ENCODE assay signal across 8 cellular contexts in genomic region chr22:40345801-40346177, GRCh38. TPM values are rescaled to one million over a fixed set of nuclear protein-coding genes. Genes with fewer than 3 reads are reported as not detected.
DNase-seq lines count a peak whose midpoint lies in the region; ATAC-seq and TF ChIP-seq lines count a peak whose summit lies in the region.

No MANE protein-coding gene starts in this region.

- intact Hi-C loops in heart right ventricle (cut with DNase I), result loop anchor here in 8 of 10 donors (1.0 to 10.0 kb wide), 7 partner anchors 301 to 813 kb away; partner anchors contain the start of gene RPS19BP1 (in 3 of the 8)

- DNase-seq in NCI-H1417 (lab: John Stamatoyannopoulos, UW) (peak; percentile 41 to 76 (median 57)), NCI-H1417 treated with DMSO at 0.1 percent for 48 hours (lab: John Stamatoyannopoulos, UW) (no peak), RPMI8226 (peak; percentile 64), heart right ventricle (peak; percentile 14 to 29), skeletal muscle cell (ENCODE audit: low read depth) (no peak)
- DNase-seq in activated naive CD4-positive, alpha-beta T cell treated with anti-CD3 and anti-CD28 coated beads, Interleukin-2, amount 10 ng/mL, durations not matched to agents 7 days and 5 days, result peak; percentile 76

- peaks cover 59% of the 10 kb centered on the region for H3K4me1 Mint-ChIP-seq in activated naive CD4-positive, alpha-beta T cell treated with anti-CD3 and anti-CD28 coated beads, Interleukin-2, amount 10 ng/mL, durations not matched to agents 7 days and 5 days

- peak overlapping the region; percentile 98 for H3K4me3 Mint-ChIP-seq in activated naive CD4-positive, alpha-beta T cell treated with anti-CD3 and anti-CD28 coated beads, Interleukin-2, amount 10 ng/mL, durations not matched to agents 7 days and 5 days

- no peak for TF ChIP-seq CTCF in heart right ventricle (IDR thresholded peaks at IDR 0.05)

- no peaks in the 10 kb centered on the region for H3K9me3 Mint-ChIP-seq in activated naive CD4-positive, alpha-beta T cell treated with anti-CD3 and anti-CD28 coated beads, Interleukin-2, amount 10 ng/mL, durations not matched to agents 7 days and 5 days

- H3K27me3 ChIP-seq in heart right ventricle, result no peaks in the 10 kb centered on the region

- H3K27me3 Mint-ChIP-seq in activated naive CD4-positive, alpha-beta T cell treated with anti-CD3 and anti-CD28 coated beads, Interleukin-2, amount 10 ng/mL, durations not matched to agents 7 days and 5 days, result no peaks in the 10 kb centered on the region

- peak overlapping the region; percentile 56 to 89 (median 68) for H3K4me3 ChIP-seq in heart right ventricle
- peak overlapping the region; percentile 63 for H3K4me3 ChIP-seq in skeletal muscle cell (ENCODE audit: low read depth, low read length)

- CTCF ChIA-PET in activated naive CD4-positive, alpha-beta T cell treated with anti-CD3 and anti-CD28 coated beads, Interleukin-2, amount 10 ng/mL, durations not matched to agents 7 days and 5 days (lab: Charles Lee), result interaction anchor here (1.2 to 1.9 kb wide), 4 partner anchors 11 to 309 kb away, joined by 3 to 5 read pairs (median 4); no protein-coding TSS in a partner anchor

- H3K36me3 ChIP-seq in heart right ventricle, result peaks cover 0 to 27% (median 16%) of the 10 kb centered on the region in 9 donors

- H3K36me3 Mint-ChIP-seq in activated naive CD4-positive, alpha-beta T cell treated with anti-CD3 and anti-CD28 coated beads, Interleukin-2, amount 10 ng/mL, durations not matched to agents 7 days and 5 days, result peaks cover 29% of the 10 kb centered on the region

- ATAC-seq in HG03060 (IDR thresholded peaks at IDR 0.05; ENCODE audit: low read depth, unreplicated experiment) (peak; percentile 14), heart right ventricle (peak; percentile 11 to 37 (median 26)), GM21360 (IDR thresholded peaks at IDR 0.05; ENCODE audit: unreplicated experiment) (no peak)

- no peaks in the 10 kb centered on the region for H3K9me3 ChIP-seq in heart right ventricle

- peaks cover 0 to 31% (median 21%) of the 10 kb centered on the region in 9 donors for H3K4me1 ChIP-seq in heart right ventricle

- 1 to 2% methylated on average over 20 of the region's 20 CpGs for WGBS in heart right ventricle, 2 donors

- peak overlapping the region; percentile 51 to 94 (median 87) for H3K27ac ChIP-seq in heart right ventricle

- peak overlapping the region; percentile 100 for H3K27ac Mint-ChIP-seq in activated naive CD4-positive, alpha-beta T cell treated with anti-CD3 and anti-CD28 coated beads, Interleukin-2, amount 10 ng/mL, durations not matched to agents 7 days and 5 days

RNA-seq across cellular contexts. Expression of gene ADSL, which starts 0.5 kb away (rescaled TPM):
- total RNA-seq in heart right ventricle, result 10 to 100 TPM; 45.9 to 65.5 (median 53.9) TPM
- 100 to 1,000 TPM in 1 of 2 donors, 10 to 100 TPM in 1; 29.3 to 101 TPM for polyA plus RNA-seq in heart right ventricle

RNA-seq across cellular contexts. Expression of gene SGSM3, which starts 24.6 kb away (rescaled TPM):
- total RNA-seq in heart right ventricle, result 10 to 100 TPM; 26.4 to 43.6 (median 31.6) TPM
- 10 to 100 TPM; 41.1 to 69.5 TPM for polyA plus RNA-seq in heart right ventricle

Comparison
In these comparisons a context has a peak if more than half of its experiments do, and no peak if none do; other contexts are left out.
1. DNase-seq: peak in NCI-H1417 (3 of 3), RPMI8226 (single experiment), activated naive CD4-positive, alpha-beta T cell treated with anti-CD3 and anti-CD28 coated beads, Interleukin-2, amount 10 ng/mL, durations not matched to agents 7 days and 5 days (single experiment) and heart right ventricle (2 of 2); none in NCI-H1417 treated with DMSO at 0.1 percent for 48 hours (single experiment) and skeletal muscle cell (single experiment).